In the genomic region with DNA sequence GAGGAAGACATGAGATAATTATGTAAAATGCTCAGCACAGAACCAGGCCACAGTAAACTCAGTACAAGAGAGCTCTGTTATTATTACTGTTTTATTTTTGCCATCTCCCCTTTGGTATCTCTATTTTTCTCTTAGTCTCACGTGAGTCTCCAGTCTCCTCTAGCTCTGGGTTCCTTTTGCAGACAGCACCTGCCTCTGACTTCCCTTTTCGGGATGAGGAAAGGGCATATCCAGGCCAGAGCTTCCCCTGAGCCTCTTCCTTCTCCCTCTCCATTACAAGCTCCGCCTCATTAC, we compare ENCODE assay signal across 8 cellular contexts. TPM values are rescaled to one million over a fixed set of nuclear protein-coding genes. Genes with fewer than 3 reads are reported as not detected.
A peak's percentile ranks its signal among the peaks of the same experiment; 100 is the strongest.
DNase-seq lines count a peak whose midpoint lies in the region; ATAC-seq and TF ChIP-seq lines count a peak whose summit lies in the region.

No MANE protein-coding gene starts in this region.

- ATAC-seq in GM18520 (IDR thresholded peaks at IDR 0.05; ENCODE audit: unreplicated experiment) (no peak), GM19467 (IDR thresholded peaks at IDR 0.05; ENCODE audit: unreplicated experiment) (no peak)

- WGBS in prostate gland: 23% methylated on average over 3 of the region's 3 CpGs

- DNase-seq in AML-193 (lab: John Stamatoyannopoulos, UW) (peak; percentile 63 to 77), HEK293T (ENCODE audit: extremely low spot score) (peak; percentile 58), fibroblast of villous mesenchyme (ENCODE audit: low read depth) (no peak), prostate gland (ENCODE audit: low spot score) (no peak), HK-2 (ENCODE audit: unreplicated experiment) (no peak)

- POLR2A ChIA-PET in HEK293T (lab: Yijun Ruan, JAX): interaction anchor here (0.7 to 3.8 kb wide), 32 partner anchors 9 to 294 kb away, joined by 3 to 50 read pairs (median 5); a partner anchor contains a TSS

- peak overlapping the region; percentile 85 for H3K4me2 ChIP-seq in SU-DHL-6 (ENCODE audit: low read depth, low read length, poor library complexity, severe bottlenecking)

- intact Hi-C loops in prostate gland (cut with DNase I): loop anchor here (5.0 to 10.0 kb wide), 2 partner anchors 69 to 181 kb away; a partner anchor contains a TSS

- H3K79me2 ChIP-seq in SU-DHL-6 (ENCODE audit: insufficient read depth, low read length): 0 out of 2 replicates have a peak, but pooled peaks cover 7% of the 10 kb centered on the region

- H3K27me3 ChIP-seq in SU-DHL-6 (ENCODE audit: low read length) (no peaks in the 10 kb centered on the region), prostate gland (replicated peaks; ENCODE audit: insufficient read depth) (no peaks in the 10 kb centered on the region)

- TF ChIP-seq CTCF in SU-DHL-6 (IDR thresholded peaks at IDR 0.05; ENCODE audit: insufficient read depth, low read length, poor library complexity, severe bottlenecking): no peak
- TF ChIP-seq CTCF in fibroblast of villous mesenchyme (IDR thresholded peaks at IDR 0.05; ENCODE audit: insufficient read depth, low read depth, low read length): no peak
- TF ChIP-seq CTCF in prostate gland (IDR thresholded peaks at IDR 0.05): no peak

- peak overlapping the region; percentile 87 for H2AFZ ChIP-seq in SU-DHL-6 (ENCODE audit: low read depth, low read length, severe bottlenecking)

- peak overlapping the region; percentile 73 for H3K9ac ChIP-seq in SU-DHL-6 (ENCODE audit: low read length)

- H3K4me1 ChIP-seq in prostate gland (replicated peaks): no peaks in the 10 kb centered on the region

- H4K20me1 ChIP-seq in SU-DHL-6 (ENCODE audit: low read depth, low read length): no peaks in the 10 kb centered on the region

- H3K9me3 ChIP-seq in SU-DHL-6 (ENCODE audit: insufficient read depth, low read length) (no peaks in the 10 kb centered on the region), prostate gland (no peaks in the 10 kb centered on the region)

- peaks cover 11% of the 10 kb centered on the region for H3F3A ChIP-seq in SU-DHL-6 (ENCODE audit: insufficient read depth)

- H3K27ac ChIP-seq in SU-DHL-6 (ENCODE audit: low read depth, low read length): no peak overlapping the region
- peak overlapping the region; percentile 85 to 88 for H3K27ac ChIP-seq in prostate gland

- CTCF ChIA-PET in HEK293T (lab: Yijun Ruan, JAX): interaction anchor here (0.6 to 1.6 kb wide), 4 partner anchors 10 to 868 kb away, joined by 3 to 5 read pairs (median 4); no protein-coding TSS in a partner anchor

- H3K9me2 ChIP-seq in SU-DHL-6 (replicated peaks; ENCODE audit: insufficient read depth, low read length): no peaks in the 10 kb centered on the region

- TF ChIP-seq POLR2A in prostate gland (IDR thresholded peaks at IDR 0.05): no peak

- H3K36me3 ChIP-seq in SU-DHL-6 (ENCODE audit: low read length) (no peaks in the 10 kb centered on the region), prostate gland (no peaks in the 10 kb centered on the region)

- H3K4me3 ChIP-seq in SU-DHL-6 (ENCODE audit: insufficient read depth, low read length, poor library complexity, severe bottlenecking) (peak overlapping the region; percentile 83), fibroblast of villous mesenchyme (ENCODE audit: low read depth, low read length) (peak overlapping the region; percentile 75), prostate gland (peak overlapping the region; percentile 36 to 38)

TF ChIP-seq in HEK293T, 16 proteins besides CTCF, POLR2A, EP300 and RAD21:
- no peak for TF ChIP-seq CTBP1 (IDR thresholded peaks at IDR 0.05; ENCODE audit: borderline replicate concordance)
TF ChIP-seq in HEK293T: peak in this region for 0.

RNA-seq across cellular contexts. Expression of a gene that starts 6.1 kb away (rescaled TPM):
- total RNA-seq in fibroblast of villous mesenchyme (0.32 TPM in 1 of 2 replicates, not detected in the other), prostate gland (1 to 10 TPM; 3.4 to 9.4 TPM)

RNA-seq across cellular contexts. Expression of a gene that starts 31.0 kb away (rescaled TPM):
- total RNA-seq in fibroblast of villous mesenchyme: 2.3 and 3.0 TPM in 2 replicates
- total RNA-seq in prostate gland: 10 to 100 TPM; 10.2 to 24.8 TPM

RNA-seq across cellular contexts. Expression of a gene that starts 46.6 kb away (rescaled TPM):
- total RNA-seq in fibroblast of villous mesenchyme (not detected in 2 replicates), prostate gland (1 to 10 TPM; 2.4 to 4.8 TPM)

Comparison
In these comparisons a context has a peak if more than half of its experiments do, and no peak if none do; other contexts are left out.
1. DNase-seq: peak in AML-193 (2 of 2) and HEK293T (single experiment); none in fibroblast of villous mesenchyme (single experiment), prostate gland (single experiment) and HK-2 (single experiment).
2. Peak in every context shown above with its lines, with median percentiles within 50 percentile points of each other: H3K4me3 ChIP-seq.